Comparison of ENCODE assay signal across 1 cellular context in genomic region chr11:111269146-111269868, GRCh38.
TF ChIP-seq lines count a peak whose summit lies in the region.

No MANE protein-coding gene starts in this region.

TF ChIP-seq in HepG2, 621 proteins besides CTCF, POLR2A, EP300 and RAD21 (continued from another document and continues in another):
- TF ChIP-seq E2F5 (CRISPR knock-in tag; conservative IDR thresholded peaks at IDR 0.05) (no peak), ZNF264 (CRISPR knock-in tag; IDR thresholded peaks at IDR 0.05) (no peak), PCBP2 (optimal IDR thresholded peaks at IDR 0.05; ENCODE audit: low read depth, low read length, poor library complexity, severe bottlenecking) (no peak), PAXIP1 (CRISPR knock-in tag; conservative IDR thresholded peaks at IDR 0.05) (peak; percentile 82), KDM2A (CRISPR knock-in tag; IDR thresholded peaks at IDR 0.05; ENCODE audit: borderline replicate concordance, low read depth) (no peak), ZBTB42 (CRISPR knock-in tag; IDR thresholded peaks at IDR 0.05) (no peak), ZNF7 (CRISPR knock-in tag; IDR thresholded peaks at IDR 0.05) (no peak), ZBTB25 (CRISPR knock-in tag; IDR thresholded peaks at IDR 0.05) (no peak), ZBTB46 (CRISPR knock-in tag; IDR thresholded peaks at IDR 0.05; ENCODE audit: borderline replicate concordance) (no peak), ZNF749 (CRISPR knock-in tag; IDR thresholded peaks at IDR 0.05; ENCODE audit: borderline replicate concordance) (no peak), ZNF775 (CRISPR knock-in tag; IDR thresholded peaks at IDR 0.05; ENCODE audit: borderline replicate concordance) (no peak), ZNF446 (CRISPR knock-in tag; IDR thresholded peaks at IDR 0.05) (no peak), SP140L (CRISPR knock-in tag; IDR thresholded peaks at IDR 0.05; ENCODE audit: borderline replicate concordance) (no peak), ZEB1 (IDR thresholded peaks at IDR 0.05; ENCODE audit: insufficient replicate concordance, low read depth) (no peak), FOXK1 (CRISPR knock-in tag; IDR thresholded peaks at IDR 0.05; ENCODE audit: borderline replicate concordance, low read depth) (peak; percentile 20; the same call in 1 of the 2 replicates), MTERF4 (CRISPR knock-in tag; IDR thresholded peaks at IDR 0.05) (no peak), SSRP1 (CRISPR knock-in tag; IDR thresholded peaks at IDR 0.05) (no peak), SAP130 (CRISPR knock-in tag; IDR thresholded peaks at IDR 0.05; ENCODE audit: low read depth) (peak; percentile 40; the same call in 1 of the 2 replicates), HNF4G (IDR thresholded peaks at IDR 0.05; ENCODE audit: borderline replicate concordance, low read depth, low read length) (peak; percentile 75), HNF4G (CRISPR knock-in tag; IDR thresholded peaks at IDR 0.05; ENCODE audit: borderline replicate concordance, low read depth) (no peak; the same call in 1 of the 2 replicates), HNF4A (CRISPR knock-in tag; IDR thresholded peaks at IDR 0.05) (peak; percentile 88), KIAA2018 (CRISPR knock-in tag; IDR thresholded peaks at IDR 0.05; ENCODE audit: borderline replicate concordance) (no peak), JUNB (CRISPR knock-in tag; IDR thresholded peaks at IDR 0.05; ENCODE audit: borderline replicate concordance) (no peak), MED13 (CRISPR knock-in tag; IDR thresholded peaks at IDR 0.05) (no peak), CREM (IDR thresholded peaks at IDR 0.05) (no peak), CREM (CRISPR knock-in tag; IDR thresholded peaks at IDR 0.05) (no peak), ZNF567 (CRISPR knock-in tag; IDR thresholded peaks at IDR 0.05; ENCODE audit: borderline replicate concordance) (no peak), ZNF296 (CRISPR knock-in tag; conservative IDR thresholded peaks at IDR 0.05) (no peak), ZNF142 (CRISPR knock-in tag; IDR thresholded peaks at IDR 0.05) (no peak), MEIS1 (CRISPR knock-in tag; IDR thresholded peaks at IDR 0.05; ENCODE audit: borderline replicate concordance) (no peak), FOXA3 (CRISPR knock-in tag; IDR thresholded peaks at IDR 0.05) (0 out of 2 replicates have a peak, but pooled peaks have one; percentile 27), ATAD3A (CRISPR knock-in tag; IDR thresholded peaks at IDR 0.05) (no peak), LCORL (IDR thresholded peaks at IDR 0.05) (no peak), LCORL (CRISPR knock-in tag; IDR thresholded peaks at IDR 0.05) (peak; percentile 26; the same call in 1 of the 2 replicates)
